Comparison of ENCODE assay signal across 1 cellular context in genomic region chr20:41538810-41539596, GRCh38.
A peak's percentile ranks its signal among the peaks of the same experiment; 100 is the strongest.
TF ChIP-seq lines count a peak whose summit lies in the region.

No MANE protein-coding gene starts in this region.

TF ChIP-seq in K562, 482 proteins besides CTCF, POLR2A, EP300 and RAD21 (continued from another document and continues in another):
- TF ChIP-seq GTF3C2 (IDR thresholded peaks at IDR 0.05; ENCODE audit: borderline replicate concordance, extremely low read depth, insufficient read length) = no peak
- TF ChIP-seq, protein P1, sequence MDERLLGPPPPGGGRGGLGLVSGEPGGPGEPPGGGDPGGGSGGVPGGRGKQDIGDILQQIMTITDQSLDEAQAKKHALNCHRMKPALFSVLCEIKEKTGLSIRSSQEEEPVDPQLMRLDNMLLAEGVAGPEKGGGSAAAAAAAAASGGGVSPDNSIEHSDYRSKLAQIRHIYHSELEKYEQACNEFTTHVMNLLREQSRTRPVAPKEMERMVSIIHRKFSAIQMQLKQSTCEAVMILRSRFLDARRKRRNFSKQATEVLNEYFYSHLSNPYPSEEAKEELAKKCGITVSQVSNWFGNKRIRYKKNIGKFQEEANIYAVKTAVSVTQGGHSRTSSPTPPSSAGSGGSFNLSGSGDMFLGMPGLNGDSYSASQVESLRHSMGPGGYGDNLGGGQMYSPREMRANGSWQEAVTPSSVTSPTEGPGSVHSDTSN (CRISPR knock-in tag; IDR thresholded peaks at IDR 0.05; ENCODE audit: low read depth) = no peak
- TF ChIP-seq, protein P1 (tag; conservative IDR thresholded peaks at IDR 0.05; ENCODE audit: low read depth) = no peak
- TF ChIP-seq BRCA1 (IDR thresholded peaks at IDR 0.05) = no peak
- no peak for TF ChIP-seq BRCA1 (CRISPR knock-in tag; IDR thresholded peaks at IDR 0.05)
- TF ChIP-seq SAFB (IDR thresholded peaks at IDR 0.05; ENCODE audit: borderline replicate concordance, low read depth, low read length) = no peak
- TF ChIP-seq, protein P2, sequence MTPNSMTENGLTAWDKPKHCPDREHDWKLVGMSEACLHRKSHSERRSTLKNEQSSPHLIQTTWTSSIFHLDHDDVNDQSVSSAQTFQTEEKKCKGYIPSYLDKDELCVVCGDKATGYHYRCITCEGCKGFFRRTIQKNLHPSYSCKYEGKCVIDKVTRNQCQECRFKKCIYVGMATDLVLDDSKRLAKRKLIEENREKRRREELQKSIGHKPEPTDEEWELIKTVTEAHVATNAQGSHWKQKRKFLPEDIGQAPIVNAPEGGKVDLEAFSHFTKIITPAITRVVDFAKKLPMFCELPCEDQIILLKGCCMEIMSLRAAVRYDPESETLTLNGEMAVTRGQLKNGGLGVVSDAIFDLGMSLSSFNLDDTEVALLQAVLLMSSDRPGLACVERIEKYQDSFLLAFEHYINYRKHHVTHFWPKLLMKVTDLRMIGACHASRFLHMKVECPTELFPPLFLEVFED (CRISPR knock-in tag; conservative IDR thresholded peaks at IDR 0.05) = no peak
- TF ChIP-seq FUS (optimal IDR thresholded peaks at IDR 0.05; ENCODE audit: low read depth, low read length) = no peak
- TF ChIP-seq KLF6 (CRISPR knock-in tag; IDR thresholded peaks at IDR 0.05; ENCODE audit: borderline replicate concordance) = no peak
- TF ChIP-seq EGR1 (conservative IDR thresholded peaks at IDR 0.05) = peak; percentile 64
- no peak for TF ChIP-seq HDAC8 (tag; IDR thresholded peaks at IDR 0.05)
- TF ChIP-seq, protein P3, sequence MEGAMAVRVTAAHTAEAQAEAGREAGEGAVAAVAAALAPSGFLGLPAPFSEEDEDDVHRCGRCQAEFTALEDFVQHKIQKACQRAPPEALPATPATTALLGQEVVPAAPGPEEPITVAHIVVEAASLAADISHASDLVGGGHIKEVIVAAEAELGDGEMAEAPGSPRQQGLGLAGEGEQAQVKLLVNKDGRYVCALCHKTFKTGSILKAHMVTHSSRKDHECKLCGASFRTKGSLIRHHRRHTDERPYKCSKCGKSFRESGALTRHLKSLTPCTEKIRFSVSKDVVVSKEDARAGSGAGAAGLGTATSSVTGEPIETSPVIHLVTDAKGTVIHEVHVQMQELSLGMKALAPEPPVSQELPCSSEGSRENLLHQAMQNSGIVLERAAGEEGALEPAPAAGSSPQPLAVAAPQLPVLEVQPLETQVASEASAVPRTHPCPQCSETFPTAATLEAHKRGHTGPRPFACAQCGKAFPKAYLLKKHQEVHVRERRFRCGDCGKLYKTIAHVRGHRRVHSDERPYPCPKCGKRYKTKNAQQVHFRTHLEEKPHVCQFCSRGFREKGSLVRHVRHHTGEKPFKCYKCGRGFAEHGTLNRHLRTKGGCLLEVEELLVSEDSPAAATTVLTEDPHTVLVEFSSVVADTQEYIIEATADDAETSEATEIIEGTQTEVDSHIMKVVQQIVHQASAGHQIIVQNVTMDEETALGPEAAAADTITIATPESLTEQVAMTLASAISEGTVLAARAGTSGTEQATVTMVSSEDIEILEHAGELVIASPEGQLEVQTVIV (CRISPR knock-in tag; IDR thresholded peaks at IDR 0.05; ENCODE audit: borderline replicate concordance) = no peak
- TF ChIP-seq RB1 (IDR thresholded peaks at IDR 0.05; ENCODE audit: low read depth) = no peak
- peak; percentile 86 for TF ChIP-seq CBFA2T2 (conservative IDR thresholded peaks at IDR 0.05)
- no peak for TF ChIP-seq TFE3 (CRISPR knock-in tag; IDR thresholded peaks at IDR 0.05)
- TF ChIP-seq PURB (CRISPR knock-in tag; IDR thresholded peaks at IDR 0.05; ENCODE audit: low read depth) = no peak
- TF ChIP-seq, protein P4, sequence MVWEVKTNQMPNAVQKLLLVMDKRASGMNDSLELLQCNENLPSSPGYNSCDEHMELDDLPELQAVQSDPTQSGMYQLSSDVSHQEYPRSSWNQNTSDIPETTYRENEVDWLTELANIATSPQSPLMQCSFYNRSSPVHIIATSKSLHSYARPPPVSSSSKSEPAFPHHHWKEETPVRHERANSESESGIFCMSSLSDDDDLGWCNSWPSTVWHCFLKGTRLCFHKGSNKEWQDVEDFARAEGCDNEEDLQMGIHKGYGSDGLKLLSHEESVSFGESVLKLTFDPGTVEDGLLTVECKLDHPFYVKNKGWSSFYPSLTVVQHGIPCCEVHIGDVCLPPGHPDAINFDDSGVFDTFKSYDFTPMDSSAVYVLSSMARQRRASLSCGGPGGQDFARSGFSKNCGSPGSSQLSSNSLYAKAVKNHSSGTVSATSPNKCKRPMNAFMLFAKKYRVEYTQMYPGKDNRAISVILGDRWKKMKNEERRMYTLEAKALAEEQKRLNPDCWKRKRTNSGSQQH (CRISPR knock-in tag; IDR thresholded peaks at IDR 0.05) = no peak
- no peak for TF ChIP-seq HDAC6 (IDR thresholded peaks at IDR 0.05; ENCODE audit: low read depth, low read length)
- no peak for TF ChIP-seq POLR2H (tag; IDR thresholded peaks at IDR 0.05; ENCODE audit: low read depth)
- peak; percentile 26; the same call in 1 of the 2 replicates for TF ChIP-seq CREM (IDR thresholded peaks at IDR 0.05; ENCODE audit: low read depth)
- TF ChIP-seq KLF16 (IDR thresholded peaks at IDR 0.05) = peak; percentile 14; the same call in 1 of the 2 replicates
- no peak for TF ChIP-seq MITF (IDR thresholded peaks at IDR 0.05)
- TF ChIP-seq SREBF1 (IDR thresholded peaks at IDR 0.05; ENCODE audit: borderline replicate concordance, low read depth, low read length) = no peak
- no peak for TF ChIP-seq WHSC1 (IDR thresholded peaks at IDR 0.05; ENCODE audit: low read length)
- TF ChIP-seq HMGN3 (IDR thresholded peaks at IDR 0.05; ENCODE audit: borderline replicate concordance, extremely low read depth, insufficient read length, low read depth, low read length) = no peak
- no peak for TF ChIP-seq ESRRA (IDR thresholded peaks at IDR 0.05; ENCODE audit: borderline replicate concordance, low read depth)
- no peak for TF ChIP-seq ZFP36 (IDR thresholded peaks at IDR 0.05; ENCODE audit: low read depth, low read length, partially characterized antibody)
- TF ChIP-seq TRIM24 (IDR thresholded peaks at IDR 0.05) = peak; percentile 47 to 67; a peak in 2 of 4 replicates
- TF ChIP-seq TGIF2 (CRISPR knock-in tag; IDR thresholded peaks at IDR 0.05) = no peak
- TF ChIP-seq ZNF75A (CRISPR knock-in tag; IDR thresholded peaks at IDR 0.05) = no peak
- peak; percentile 68 for TF ChIP-seq NCOR1 (IDR thresholded peaks at IDR 0.05)
- no peak for TF ChIP-seq PHF20 (IDR thresholded peaks at IDR 0.05; ENCODE audit: partially characterized antibody)
- no peak for TF ChIP-seq TEAD1 (CRISPR knock-in tag; IDR thresholded peaks at IDR 0.05)
- no peak for TF ChIP-seq LARP7 (IDR thresholded peaks at IDR 0.05)
- no peak for TF ChIP-seq POLR3G (IDR thresholded peaks at IDR 0.05; ENCODE audit: extremely low read depth, insufficient read length, insufficient replicate concordance)
- no peak for TF ChIP-seq ATF1 (CRISPR knock-in tag; IDR thresholded peaks at IDR 0.05)
- no peak for TF ChIP-seq ATF1 (tag; IDR thresholded peaks at IDR 0.05)
- no peak for TF ChIP-seq PRMT5 (CRISPR knock-in tag; IDR thresholded peaks at IDR 0.05)
- TF ChIP-seq NR4A1 (CRISPR knock-in tag; IDR thresholded peaks at IDR 0.05) = no peak
- TF ChIP-seq NR4A1 (tag; IDR thresholded peaks at IDR 0.05) = no peak
- TF ChIP-seq TCFL5 (CRISPR knock-in tag; conservative IDR thresholded peaks at IDR 0.05) = no peak
- no peak for TF ChIP-seq ZNF696 (CRISPR knock-in tag; conservative IDR thresholded peaks at IDR 0.05)
- no peak for TF ChIP-seq NEUROD1 (IDR thresholded peaks at IDR 0.05; ENCODE audit: borderline replicate concordance, low read depth, low read length, partially characterized antibody)
- TF ChIP-seq ZNF224 (CRISPR knock-in tag; IDR thresholded peaks at IDR 0.05) = no peak
- TF ChIP-seq TARDBP (IDR thresholded peaks at IDR 0.05) = no peak
- TF ChIP-seq, protein P5, sequence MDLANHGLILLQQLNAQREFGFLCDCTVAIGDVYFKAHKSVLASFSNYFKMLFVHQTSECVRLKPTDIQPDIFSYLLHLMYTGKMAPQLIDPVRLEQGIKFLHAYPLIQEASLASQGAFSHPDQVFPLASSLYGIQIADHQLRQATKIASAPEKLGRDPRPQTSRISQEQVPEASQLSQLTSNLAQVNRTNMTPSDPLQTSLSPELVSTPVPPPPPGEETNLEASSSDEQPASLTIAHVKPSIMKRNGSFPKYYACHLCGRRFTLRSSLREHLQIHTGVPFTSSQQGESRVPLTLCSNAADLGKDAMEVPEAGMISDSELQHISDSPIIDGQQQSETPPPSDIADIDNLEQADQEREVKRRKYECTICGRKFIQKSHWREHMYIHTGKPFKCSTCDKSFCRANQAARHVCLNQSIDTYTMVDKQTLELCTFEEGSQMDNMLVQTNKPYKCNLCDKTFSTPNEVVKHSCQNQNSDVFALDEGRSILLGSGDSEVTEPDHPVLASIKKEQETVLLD (IDR thresholded peaks at IDR 0.05) = no peak; the same call in 1 of the 2 replicates
- TF ChIP-seq, protein P6, sequence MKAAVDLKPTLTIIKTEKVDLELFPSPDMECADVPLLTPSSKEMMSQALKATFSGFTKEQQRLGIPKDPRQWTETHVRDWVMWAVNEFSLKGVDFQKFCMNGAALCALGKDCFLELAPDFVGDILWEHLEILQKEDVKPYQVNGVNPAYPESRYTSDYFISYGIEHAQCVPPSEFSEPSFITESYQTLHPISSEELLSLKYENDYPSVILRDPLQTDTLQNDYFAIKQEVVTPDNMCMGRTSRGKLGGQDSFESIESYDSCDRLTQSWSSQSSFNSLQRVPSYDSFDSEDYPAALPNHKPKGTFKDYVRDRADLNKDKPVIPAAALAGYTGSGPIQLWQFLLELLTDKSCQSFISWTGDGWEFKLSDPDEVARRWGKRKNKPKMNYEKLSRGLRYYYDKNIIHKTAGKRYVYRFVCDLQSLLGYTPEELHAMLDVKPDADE (conservative IDR thresholded peaks at IDR 0.05; ENCODE audit: control insufficient read depth, low read depth, low read length) = no peak
- TF ChIP-seq SMAD1 (IDR thresholded peaks at IDR 0.05; ENCODE audit: low read depth, low read length, partially characterized antibody) = no peak
- no peak for TF ChIP-seq PRPF4 (IDR thresholded peaks at IDR 0.05; ENCODE audit: insufficient read depth, low read depth, low read length, poor library complexity, severe bottlenecking)
- no peak for TF ChIP-seq NUFIP1 (IDR thresholded peaks at IDR 0.05; ENCODE audit: partially characterized antibody)
- no peak for TF ChIP-seq MAFK (IDR thresholded peaks at IDR 0.05; ENCODE audit: low read length)
- TF ChIP-seq TRIM28 (IDR thresholded peaks at IDR 0.05) = no peak
- no peak for TF ChIP-seq GABPB1 (CRISPR knock-in tag; IDR thresholded peaks at IDR 0.05)
- TF ChIP-seq LEF1 (IDR thresholded peaks at IDR 0.05) = no peak
- no peak for TF ChIP-seq MCM2 (IDR thresholded peaks at IDR 0.05; ENCODE audit: low read depth)
- TF ChIP-seq HDAC1 (IDR thresholded peaks at IDR 0.05) = 0 out of 4 replicates have a peak, but pooled peaks of 1 of the 2 experiments have one; percentile 23
- TF ChIP-seq PML (IDR thresholded peaks at IDR 0.05; ENCODE audit: low read length) = 0 out of 2 replicates have a peak, but pooled peaks have one; percentile 37
- no peak for TF ChIP-seq HDAC2 (IDR thresholded peaks at IDR 0.05)
- TF ChIP-seq TEAD4 (IDR thresholded peaks at IDR 0.05; ENCODE audit: low read length) = peak; percentile 79
- TF ChIP-seq TEAD4 (CRISPR knock-in tag; IDR thresholded peaks at IDR 0.05; ENCODE audit: borderline replicate concordance) = no peak
